Comparison of ENCODE assay signal across 8 cellular contexts in the genomic region with DNA sequence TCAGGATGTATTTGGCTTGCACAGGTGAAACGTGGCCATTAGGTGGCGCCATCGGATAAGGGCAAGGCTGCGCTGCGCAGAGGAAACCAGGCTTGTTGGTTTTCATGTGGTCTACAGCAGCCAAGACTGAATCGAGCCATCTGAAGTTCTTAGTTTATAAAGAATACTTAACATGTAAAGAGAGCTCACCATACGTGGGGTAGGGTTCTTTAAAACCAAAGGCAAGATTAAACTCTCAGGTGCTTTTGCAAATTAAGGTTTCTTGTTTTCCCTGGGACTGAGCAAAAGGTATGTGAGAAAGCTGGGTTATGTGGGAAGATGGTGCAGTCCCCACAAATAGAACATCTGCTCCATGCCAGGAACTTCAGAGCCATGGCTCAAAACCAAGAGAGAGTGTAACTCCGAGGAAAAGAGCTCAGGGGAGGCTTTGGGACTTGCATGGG. TPM values are rescaled to one million over a fixed set of nuclear protein-coding genes. Genes with fewer than 3 reads are reported as not detected.
DNase-seq lines count a peak whose midpoint lies in the region; ATAC-seq and TF ChIP-seq lines count a peak whose summit lies in the region.

No MANE protein-coding gene starts in this region.

- intact Hi-C loops in lower leg skin (cut with DNase I; ENCODE audit: low total_unique reads): no loop called here

- no peak for TF ChIP-seq POLR2A in lower leg skin (IDR thresholded peaks at IDR 0.05)

- peak; percentile 91 for DNase-seq in DMS53 (lab: John Stamatoyannopoulos, UW)
- DNase-seq in NCI-H526 treated with DMSO at 0.1 percent for 48 hours (lab: John Stamatoyannopoulos, UW): peak; percentile 13
- peak; percentile 91 for DNase-seq in activated CD4-positive, alpha-beta T cell treated with anti-CD3 and anti-CD28 coated beads, Interleukin-2, amount 50 U/mL, for 1 hour
- DNase-seq in dermis blood vessel endothelial cell: peak; percentile 92
- peak; percentile 82 to 98 for DNase-seq in lower leg skin (ENCODE audit: low spot score in 2 of 2)
- DNase-seq in stimulated activated CD4-positive, alpha-beta T cell treated with anti-CD3 and anti-CD28 coated beads, TNF-alpha, amount 100 ng/mL, for 24 hours (ENCODE audit: low read depth in 3 of 3): peak; percentile 78 to 87 (median 86)

- ATAC-seq in HG03280 (IDR thresholded peaks at IDR 0.05; ENCODE audit: unreplicated experiment): peak; percentile 60
- no peak for ATAC-seq in HG03439 (IDR thresholded peaks at IDR 0.05; ENCODE audit: unreplicated experiment)

- WGBS in lower leg skin, 2 donors: 0% methylated on average over 8 of the region's 8 CpGs

- no peak for TF ChIP-seq CTCF in lower leg skin (IDR thresholded peaks at IDR 0.05)

- H3K4me3 ChIP-seq in lower leg skin (ENCODE audit: low read depth, poor library complexity, severe bottlenecking): no peak overlapping the region

RNA-seq across cellular contexts. Expression of a gene that starts 9.3 kb away (rescaled TPM):
- total RNA-seq in dermis blood vessel endothelial cell (not detected in 2 replicates), lower leg skin (not detected)

RNA-seq across cellular contexts. Expression of a gene that starts 22.1 kb away (rescaled TPM):
- 10.6 and 41.3 TPM in 2 replicates for total RNA-seq in dermis blood vessel endothelial cell
- total RNA-seq in lower leg skin: 10 to 100 TPM; 24.4 to 38.8 (median 31.6) TPM

RNA-seq across cellular contexts. Expression of a gene that starts 25.3 kb away (rescaled TPM):
- total RNA-seq in dermis blood vessel endothelial cell: 133 and 197 TPM in 2 replicates
- 100 to 1,000 TPM in 3 of 4 donors, 10 to 100 TPM in 1; 63.5 to 169 (median 125) TPM for total RNA-seq in lower leg skin

Comparison
In these comparisons a context has a peak if more than half of its experiments do, and no peak if none do; other contexts are left out.
1. DNase-seq: peak in every context shown above with its lines; median percentile 92 in dermis blood vessel endothelial cell; 91 in DMS53; 91 in activated CD4-positive, alpha-beta T cell treated with anti-CD3 and anti-CD28 coated beads, Interleukin-2, amount 50 U/mL, for 1 hour; 90 in lower leg skin; 86 in stimulated activated CD4-positive, alpha-beta T cell treated with anti-CD3 and anti-CD28 coated beads, TNF-alpha, amount 100 ng/mL, for 24 hours; 13 in NCI-H526 treated with DMSO at 0.1 percent for 48 hours.